9 cellular contexts compared by ENCODE assay signal in the genomic region with DNA sequence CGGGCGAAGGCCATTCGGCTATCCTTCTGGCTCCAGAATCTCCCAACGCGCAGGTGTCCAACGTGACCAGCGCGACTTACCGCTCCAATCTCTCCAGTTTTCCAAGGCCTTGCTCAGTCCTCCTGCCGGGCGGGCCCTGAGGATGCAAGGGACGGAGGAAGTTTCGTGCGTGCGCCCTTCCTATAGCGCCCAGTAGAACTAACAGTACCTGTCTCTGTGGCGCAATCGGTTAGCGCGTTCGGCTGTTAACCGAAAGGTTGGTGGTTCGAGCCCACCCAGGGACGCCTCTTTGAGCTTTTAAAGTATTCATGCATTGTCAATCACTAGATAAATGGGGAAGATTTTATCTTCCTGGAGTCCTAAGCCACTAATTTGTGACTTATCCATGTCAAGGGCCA. TPM values are rescaled to one million over a fixed set of nuclear protein-coding genes. Genes with fewer than 3 reads are reported as not detected.
A peak's percentile ranks its signal among the peaks of the same experiment; 100 is the strongest.
DNase-seq lines count a peak whose midpoint lies in the region; ATAC-seq and TF ChIP-seq lines count a peak whose summit lies in the region.
"Not testable (repeated sequence)": the region's sequence is repeated elsewhere in the genome, so short reads cannot be mapped to it uniquely, and the experiment has no call there.
"Had no signal": no experiment of that assay in that cellular context is flagged by ENCODE, and none has a peak within 500 bp of the region (broad histone marks: within the 10 kb centered on the region; RNA-seq: fewer than 3 reads in every experiment).

No MANE protein-coding gene starts in this region.

- not testable (repeated sequence) for H3K9me3 ChIP-seq in CD4-positive, CD25-positive, alpha-beta regulatory T cell (ENCODE audit: control insufficient read depth in 2 of 2, low read length in 2 of 2); HUES48 (ENCODE audit: control insufficient read depth, insufficient read depth, low read length); parathyroid adenoma (ENCODE audit: control insufficient read depth, low read length)

- H3K27me3 ChIP-seq in CD4-positive, CD25-positive, alpha-beta regulatory T cell (ENCODE audit: control insufficient read depth, insufficient read depth, low read length); HUES48 (ENCODE audit: control insufficient read depth, insufficient read depth, low read length); parathyroid adenoma (ENCODE audit: control insufficient read depth, insufficient read depth, low read length): not testable (repeated sequence)

- not testable (repeated sequence) for H3K27me3 Mint-ChIP-seq in CD4-positive, CD25-positive, alpha-beta regulatory T cell; T-cell

- not testable (repeated sequence) for H3K36me3 ChIP-seq in CD4-positive, CD25-positive, alpha-beta regulatory T cell (ENCODE audit: control insufficient read depth, insufficient read depth, low read length); HUES48 (ENCODE audit: control insufficient read depth, insufficient read depth, low read length); parathyroid adenoma (ENCODE audit: control insufficient read depth, insufficient read depth, low read length)

- H3K9ac ChIP-seq in HUES48 (ENCODE audit: low read depth, low read length); parathyroid adenoma: not testable (repeated sequence)

- H3K79me2 ChIP-seq in parathyroid adenoma: not testable (repeated sequence)

- H3K4me3 Mint-ChIP-seq in CD4-positive, CD25-positive, alpha-beta regulatory T cell: peak overlapping the region; percentile 87 to 97 (median 93)
- peak overlapping the region; percentile 81 to 88 (median 87) for H3K4me3 Mint-ChIP-seq in T-cell

- not testable (repeated sequence) for ATAC-seq in CD4-positive, CD25-positive, alpha-beta regulatory T cell (ENCODE audit: low read depth in 2 of 2); T-cell (replicated peaks in 1 of 4)

- POLR2A ChIA-PET in T-cell (lab: Charles Lee): not testable (repeated sequence)

- not testable (repeated sequence) for H3K4me2 ChIP-seq in parathyroid adenoma (ENCODE audit: low read length)

- H2AFZ ChIP-seq in parathyroid adenoma: peak overlapping the region; percentile 73

- DNase-seq in CD4-positive, CD25-positive, alpha-beta regulatory T cell: peak; percentile 48 to 70 (median 52)
- DNase-seq in T-cell (peak; percentile 39 to 82 (median 64)), inferior parietal cortex (ENCODE audit: extremely low spot score) (peak; percentile 1)
- peak; percentile 61 for DNase-seq in activated T-helper 9 cell treated with anti-CD3 and anti-CD28 coated beads, Interleukin-2, amount 50 U/mL, for 16 hours (ENCODE audit: low read depth)
- DNase-seq in effector CD8-positive, alpha-beta T cell (lab: John Stamatoyannopoulos, UW): peak; percentile 65
- DNase-seq in stimulated activated CD8-positive, alpha-beta memory T cell treated with anti-CD3 and anti-CD28 coated beads, Interleukin-7, amount 100 ng/mL, for 24 hours (ENCODE audit: low read depth): peak; percentile 59

- H3K27ac Mint-ChIP-seq in CD4-positive, CD25-positive, alpha-beta regulatory T cell: peak overlapping the region; percentile 92 to 95 (median 93)
- peak overlapping the region; percentile 94 to 96 for H3K27ac Mint-ChIP-seq in T-cell

- H3K36me3 Mint-ChIP-seq in CD4-positive, CD25-positive, alpha-beta regulatory T cell; T-cell: not testable (repeated sequence)

- H3K4me1 Mint-ChIP-seq in CD4-positive, CD25-positive, alpha-beta regulatory T cell: not testable (repeated sequence)
- peaks cover 6 to 13% (median 9%) of the 10 kb centered on the region in 3 donors for H3K4me1 Mint-ChIP-seq in T-cell

- H3K9me3 Mint-ChIP-seq in CD4-positive, CD25-positive, alpha-beta regulatory T cell; T-cell: not testable (repeated sequence)

- not testable (repeated sequence) for H3K27ac ChIP-seq in CD4-positive, CD25-positive, alpha-beta regulatory T cell (ENCODE audit: insufficient read depth, low read length, poor library complexity, severe bottlenecking); HUES48 (ENCODE audit: low read depth, low read length)
- H3K27ac ChIP-seq in parathyroid adenoma: peak overlapping the region; percentile 54

- not testable (repeated sequence) for H3K4me1 ChIP-seq in CD4-positive, CD25-positive, alpha-beta regulatory T cell (ENCODE audit: control insufficient read depth, insufficient read depth, low read length, poor library complexity, severe bottlenecking); HUES48 (ENCODE audit: control insufficient read depth, insufficient read depth, low read length); parathyroid adenoma

- H3K4me3 ChIP-seq in CD4-positive, CD25-positive, alpha-beta regulatory T cell (ENCODE audit: low read depth, low read length); parathyroid adenoma (ENCODE audit: low read depth, low read length): not testable (repeated sequence)
- peak overlapping the region; percentile 58 for H3K4me3 ChIP-seq in HUES48 (ENCODE audit: low read depth, low read length)

- CTCF ChIA-PET in T-cell (lab: Charles Lee): not testable (repeated sequence)

- not testable (repeated sequence) for TF ChIP-seq CTCF in parathyroid adenoma (IDR thresholded peaks at IDR 0.05)

RNA-seq across cellular contexts. Expression of gene PPIAL4D, which starts 45.6 kb away (rescaled TPM):
- total RNA-seq in CD4-positive, CD25-positive, alpha-beta regulatory T cell: not detected
- not detected for polyA plus RNA-seq in CD4-positive, CD25-positive, alpha-beta regulatory T cell
- 1 to 10 TPM in 1 of 5 donors, under 1 TPM in 1, not detected in 3; 0.98 to 1.4 TPM for total RNA-seq in T-cell
- total RNA-seq: T-helper 2 cell treated with Interferon-gamma antibody and Interleukin-4, amounts not matched to agents 100 ng/mL and 5 ng/mL, for 36 hours had no signal

Comparison
In these comparisons a context has a peak if more than half of its experiments do, and no peak if none do; other contexts are left out.
1. DNase-seq: peak in every context shown above with its lines; median percentile 65 in effector CD8-positive, alpha-beta T cell; 64 in T-cell; 61 in activated T-helper 9 cell treated with anti-CD3 and anti-CD28 coated beads, Interleukin-2, amount 50 U/mL, for 16 hours; 59 in stimulated activated CD8-positive, alpha-beta memory T cell treated with anti-CD3 and anti-CD28 coated beads, Interleukin-7, amount 100 ng/mL, for 24 hours; 52 in CD4-positive, CD25-positive, alpha-beta regulatory T cell; 1 in inferior parietal cortex.